27 cellular contexts compared by ENCODE assay signal in genomic region chr5:128984480-128984879, GRCh38. TPM values are rescaled to one million over a fixed set of nuclear protein-coding genes. Genes with fewer than 3 reads are reported as not detected.
"Had no signal": no experiment of that assay in that cellular context is flagged by ENCODE, and none has a peak within 500 bp of the region (broad histone marks: within the 10 kb centered on the region; RNA-seq: fewer than 3 reads in every experiment).

No MANE protein-coding gene starts in this region.

- H3K9me3 Mint-ChIP-seq: mesothelial cell of epicardium; nephron; neural progenitor cell; stimulated activated naive CD8-positive, alpha-beta T cell treated with anti-CD3 and anti-CD28 coated beads, Interleukin-15, amount 100 ng/mL, for 72 hours had no signal

- H3K4me1 Mint-ChIP-seq: naive B cell; neural progenitor cell; stimulated activated naive CD8-positive, alpha-beta T cell treated with anti-CD3 and anti-CD28 coated beads, Interleukin-15, amount 100 ng/mL, for 72 hours had no signal

- H3K4me3 ChIP-seq: coronary artery, esophagus squamous epithelium, lower lobe of right lung, mucosa of descending colon, neural progenitor cell, right lobe of liver, smooth muscle cell, suprapubic skin, transverse colon, vagina had no signal

- H3K4me3 Mint-ChIP-seq: mesothelial cell of epicardium; naive B cell; nephron; neural progenitor cell; stimulated activated naive CD8-positive, alpha-beta T cell treated with anti-CD3 and anti-CD28 coated beads, Interleukin-15, amount 100 ng/mL, for 72 hours had no signal

- H3K27me3 Mint-ChIP-seq: naive B cell; progenitor cell of endocrine pancreas; stimulated activated naive CD8-positive, alpha-beta T cell treated with anti-CD3 and anti-CD28 coated beads, Interleukin-15, amount 100 ng/mL, for 72 hours had no signal

- ATAC-seq: left ventricle myocardium superior; lower lobe of right lung; mucosa of descending colon; right lobe of liver; stimulated activated naive CD8-positive, alpha-beta T cell treated with anti-CD3 and anti-CD28 coated beads, Interleukin-15, amount 100 ng/mL, for 72 hours had no signal

- H3K27ac Mint-ChIP-seq: mesothelial cell of epicardium; naive B cell; nephron; neural progenitor cell; progenitor cell of endocrine pancreas; stimulated activated naive CD8-positive, alpha-beta T cell treated with anti-CD3 and anti-CD28 coated beads, Interleukin-15, amount 100 ng/mL, for 72 hours had no signal

- H3K4me1 ChIP-seq: lower lobe of right lung, neural progenitor cell, parathyroid adenoma, right lobe of liver, suprapubic skin, transverse colon, vagina had no signal

- H3K27me3 ChIP-seq: esophagus squamous epithelium, neural progenitor cell, right lobe of liver, suprapubic skin, transverse colon, vagina had no signal

- H3K79me2 ChIP-seq: parathyroid adenoma had no signal

- H3K36me3 Mint-ChIP-seq: mesothelial cell of epicardium, naive B cell, neural progenitor cell had no signal

- H3K9me3 ChIP-seq: esophagus squamous epithelium, lower lobe of right lung, mucosa of descending colon, right lobe of liver, suprapubic skin, transverse colon, vagina had no signal

- H2AFZ ChIP-seq: neural progenitor cell, parathyroid adenoma had no signal

- DNase-seq: dermis blood vessel endothelial cell; effector memory CD4-positive, alpha-beta T cell; erythroblast; esophagus squamous epithelium; hypothalamus; left ventricle myocardium superior; lower lobe of right lung; mucosa of descending colon; naive B cell; right lobe of liver; stimulated activated CD4-positive, alpha-beta T cell treated with anti-CD3 and anti-CD28 coated beads, Interleukin-12 subunit alpha, Interleukin-12 subunit beta, amount 100 ng/mL, for 4 hours; stimulated activated CD4-positive, alpha-beta T cell treated with anti-CD3 and anti-CD28 coated beads, Interleukin-1b, Interleukin-23, amount 100 ng/mL, for 48 hours; stimulated activated CD4-positive, alpha-beta T cell treated with anti-CD3 and anti-CD28 coated beads, Interleukin-4, amount 100 ng/mL, for 1 hour; stimulated activated CD8-positive, alpha-beta memory T cell treated with anti-CD3 and anti-CD28 coated beads, Interleukin-4, amount 100 ng/mL, for 48 hours; stimulated activated naive CD4-positive, alpha-beta T cell; stimulated activated naive CD8-positive, alpha-beta T cell treated with anti-CD3 and anti-CD28 coated beads, Interleukin-15, amount 100 ng/mL, for 72 hours; transverse colon had no signal

- H3K36me3 ChIP-seq: esophagus squamous epithelium, lower lobe of right lung, neural progenitor cell, right lobe of liver, suprapubic skin, transverse colon, vagina had no signal

- H3K9ac ChIP-seq: neural progenitor cell, parathyroid adenoma had no signal

- H3K27ac ChIP-seq: coronary artery, esophagus squamous epithelium, lower lobe of right lung, neural progenitor cell, parathyroid adenoma, right lobe of liver, suprapubic skin, transverse colon, vagina had no signal

- H3K4me2 ChIP-seq: neural progenitor cell, smooth muscle cell had no signal

RNA-seq across cellular contexts. Expression of gene SLC27A6, which starts 19.2 kb away (rescaled TPM):
- total RNA-seq: dermis blood vessel endothelial cell, osteoblast, right lobe of liver had no signal
